ENCODE assay signal across 7 cellular contexts in the genomic region with DNA sequence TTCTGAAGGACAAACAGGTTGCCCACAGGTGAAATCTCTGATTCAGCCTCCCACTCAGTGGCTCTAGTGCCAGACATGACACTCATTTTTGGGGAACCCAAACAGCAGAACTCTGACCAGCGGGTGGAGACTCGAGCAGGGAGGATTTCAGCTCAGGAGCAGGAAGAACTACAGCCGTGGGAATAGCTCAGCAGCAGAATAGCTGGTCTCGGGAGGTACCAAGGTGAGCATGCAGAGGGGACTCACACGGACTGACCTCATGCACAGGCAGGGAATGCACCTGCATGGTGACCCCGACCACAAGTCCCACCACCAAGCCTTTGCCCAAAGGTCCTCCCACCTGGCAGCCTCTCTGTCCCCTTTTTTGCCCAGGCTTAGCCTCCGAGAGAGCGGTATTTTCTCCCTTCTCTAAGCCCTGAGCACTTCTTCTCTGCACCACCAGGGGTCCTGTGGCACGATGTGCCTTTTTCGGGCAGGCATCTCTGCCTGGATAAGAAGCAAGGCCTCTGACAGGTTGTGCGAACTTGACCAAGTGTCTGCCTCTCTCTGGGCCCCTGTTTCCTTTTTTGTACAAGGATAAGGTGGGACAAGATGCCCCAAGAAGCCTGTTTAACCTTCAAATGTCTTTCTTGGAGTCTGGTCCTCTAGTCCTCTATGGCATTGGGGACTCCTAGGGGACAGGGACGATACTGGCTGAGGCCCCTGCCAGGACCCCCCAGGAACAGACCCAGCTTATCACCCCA. TPM values are rescaled to one million over a fixed set of nuclear protein-coding genes. Genes with fewer than 3 reads are reported as not detected.
A peak's percentile ranks its signal among the peaks of the same experiment; 100 is the strongest.
DNase-seq lines count a peak whose midpoint lies in the region; ATAC-seq and TF ChIP-seq lines count a peak whose summit lies in the region.

No MANE protein-coding gene starts in this region.

- H2AFZ ChIP-seq in mammary epithelial cell (ENCODE audit: low read depth, low read length): no peak overlapping the region

- dilution Hi-C loops in mammary epithelial cell (cut with HindIII; ENCODE audit: low sequenced_read_pairs): no loop called here

- H3K79me2 ChIP-seq in mammary epithelial cell (ENCODE audit: insufficient read depth, low read length): no peaks in the 10 kb centered on the region

- DNase-seq in LHCN-M2 (ENCODE audit: low read depth) (peak; percentile 50), mammary epithelial cell (peak; percentile 46)
- DNase-seq in stimulated activated naive CD4-positive, alpha-beta T cell treated with Interleukin-2 at 50 U/mL for 16 hours (lab: John Stamatoyannopoulos, UW): peak; percentile 66

- H3K36me3 ChIP-seq in mammary epithelial cell (ENCODE audit: insufficient read depth, low read length) (no peaks in the 10 kb centered on the region), liver (ENCODE audit: control insufficient read depth in 4 of 4, insufficient read depth in 3 of 4, low read depth in 1 of 4, low read length in 3 of 4) (no peaks in the 10 kb centered on the region)

- in situ Hi-C loops in mammary epithelial cell (cut with MboI; ENCODE audit: low sequenced_read_pairs in 2 of 2): no loop called here

- H3K4me3 ChIP-seq in WI38 (ENCODE audit: low read depth, low read length): no peak overlapping the region
- no peak overlapping the region for H3K4me3 ChIP-seq in mammary epithelial cell (replicated peaks in 1 of 3; ENCODE audit: insufficient read depth in 1 of 3, low read depth in 2 of 3, low read length in 3 of 3)
- no peak overlapping the region for H3K4me3 ChIP-seq in liver (ENCODE audit: low read depth in 1 of 3, low read length in 3 of 3)

- H3K27me3 ChIP-seq in mammary epithelial cell (ENCODE audit: insufficient read depth, low read length): no peaks in the 10 kb centered on the region
- H3K27me3 ChIP-seq in liver (ENCODE audit: control insufficient read depth in 4 of 4, insufficient read depth in 4 of 4, low read length in 3 of 4): no peaks in the 10 kb centered on the region

- no peaks in the 10 kb centered on the region for H4K20me1 ChIP-seq in mammary epithelial cell (ENCODE audit: insufficient read depth, low read length)

- CTCF ChIA-PET in mammary epithelial cell (lab: Charles Lee; ENCODE audit: low non-redundant PET): interaction anchor here (0.6 kb wide), 1 partner anchor 19 kb away, joined by 7 read pairs; no protein-coding TSS in a partner anchor

- H3K9ac ChIP-seq in mammary epithelial cell (ENCODE audit: insufficient read depth, low read length) (no peak overlapping the region), liver (ENCODE audit: low read depth in 1 of 2, low read length in 2 of 2) (no peak overlapping the region)

- peak; percentile 60 to 81 for TF ChIP-seq RAD21 in liver (IDR thresholded peaks at IDR 0.05)

- H3K4me1 ChIP-seq in mammary epithelial cell (ENCODE audit: insufficient read depth, low read length): no peaks in the 10 kb centered on the region
- H3K4me1 ChIP-seq in liver (ENCODE audit: control insufficient read depth in 4 of 4, insufficient read depth in 4 of 4, low read length in 3 of 4): no peaks in the 10 kb centered on the region

- ATAC-seq in HG02763 (IDR thresholded peaks at IDR 0.05; ENCODE audit: unreplicated experiment): no peak

- H3K4me2 ChIP-seq in mammary epithelial cell (ENCODE audit: insufficient read depth, low read depth, low read length): no peak overlapping the region

- no peak overlapping the region for H3K27ac ChIP-seq in mammary epithelial cell (ENCODE audit: insufficient read depth, low read depth, low read length)
- no peak overlapping the region for H3K27ac ChIP-seq in liver (ENCODE audit: low read depth in 1 of 2, low read length in 2 of 2)

- intact Hi-C loops in mammary epithelial cell (cut with micrococcal nuclease): loop anchor here (1.0 kb wide), 1 partner anchor 20 kb away; no protein-coding TSS in a partner anchor

- TF ChIP-seq CTCF in GM12874 (IDR thresholded peaks at IDR 0.05; ENCODE audit: insufficient read depth, low read depth, low read length): peak; percentile 89
- peak; percentile 91 for TF ChIP-seq CTCF in WI38 (IDR thresholded peaks at IDR 0.05; ENCODE audit: low read depth, low read length)
- TF ChIP-seq CTCF in mammary epithelial cell (conservative IDR thresholded peaks at IDR 0.05 in 1 of 2, IDR thresholded peaks at IDR 0.05 in 1 of 2; ENCODE audit: extremely low read depth in 1 of 2, insufficient read depth in 1 of 2, low read depth in 1 of 2, low read length in 2 of 2): peak; percentile 72 to 79
- peak; percentile 73 for TF ChIP-seq CTCF in liver (IDR thresholded peaks at IDR 0.05; ENCODE audit: low read depth, low read length, missing input control)

- BruUV-seq in mammary epithelial cell (replicated peaks; lab: Mats Ljungman, UMichigan): no TSS peak

- WGBS in mammary epithelial cell (ENCODE audit: low coverage, missing lambda C conversion rate): 47% methylated on average over 12 of the region's 12 CpGs
- WGBS in liver: 34% methylated on average over 12 of the region's 12 CpGs

- H3K9me3 ChIP-seq in mammary epithelial cell (replicated peaks; ENCODE audit: insufficient read depth, low read length) (no peaks in the 10 kb centered on the region), liver (ENCODE audit: control insufficient read depth in 4 of 4, low read length in 3 of 4) (no peaks in the 10 kb centered on the region)

TF ChIP-seq in liver, 16 proteins besides CTCF, POLR2A, EP300 and RAD21 (continues in another document):
- TF ChIP-seq, protein P1, sequence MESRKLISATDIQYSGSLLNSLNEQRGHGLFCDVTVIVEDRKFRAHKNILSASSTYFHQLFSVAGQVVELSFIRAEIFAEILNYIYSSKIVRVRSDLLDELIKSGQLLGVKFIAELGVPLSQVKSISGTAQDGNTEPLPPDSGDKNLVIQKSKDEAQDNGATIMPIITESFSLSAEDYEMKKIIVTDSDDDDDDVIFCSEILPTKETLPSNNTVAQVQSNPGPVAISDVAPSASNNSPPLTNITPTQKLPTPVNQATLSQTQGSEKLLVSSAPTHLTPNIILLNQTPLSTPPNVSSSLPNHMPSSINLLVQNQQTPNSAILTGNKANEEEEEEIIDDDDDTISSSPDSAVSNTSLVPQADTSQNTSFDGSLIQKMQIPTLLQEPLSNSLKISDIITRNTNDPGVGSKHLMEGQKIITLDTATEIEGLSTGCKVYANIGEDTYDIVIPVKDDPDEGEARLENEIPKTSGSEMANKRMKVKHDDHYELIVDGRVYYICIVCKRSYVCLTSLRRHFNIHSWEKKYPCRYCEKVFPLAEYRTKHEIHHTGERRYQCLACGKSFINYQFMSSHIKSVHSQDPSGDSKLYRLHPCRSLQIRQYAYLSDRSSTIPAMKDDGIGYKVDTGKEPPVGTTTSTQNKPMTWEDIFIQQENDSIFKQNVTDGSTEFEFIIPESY (IDR thresholded peaks at IDR 0.05): no peak
- no peak for TF ChIP-seq YY1 (IDR thresholded peaks at IDR 0.05)
- TF ChIP-seq, protein P2, sequence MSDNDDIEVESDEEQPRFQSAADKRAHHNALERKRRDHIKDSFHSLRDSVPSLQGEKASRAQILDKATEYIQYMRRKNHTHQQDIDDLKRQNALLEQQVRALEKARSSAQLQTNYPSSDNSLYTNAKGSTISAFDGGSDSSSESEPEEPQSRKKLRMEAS (IDR thresholded peaks at IDR 0.05): no peak
- no peak for TF ChIP-seq SP1 (IDR thresholded peaks at IDR 0.05)
- TF ChIP-seq GABPA (IDR thresholded peaks at IDR 0.05 in 1 of 2, conservative IDR thresholded peaks at IDR 0.05 in 1 of 2): no peak
- no peak for TF ChIP-seq NR2F2 (IDR thresholded peaks at IDR 0.05)
- TF ChIP-seq FOXA2 (IDR thresholded peaks at IDR 0.05): no peak
- no peak for TF ChIP-seq EGR1 (IDR thresholded peaks at IDR 0.05; ENCODE audit: low read depth in 2 of 2)
- TF ChIP-seq HNF4A (conservative IDR thresholded peaks at IDR 0.05): no peak
- TF ChIP-seq FOXA1 (IDR thresholded peaks at IDR 0.05): no peak
- no peak for TF ChIP-seq RXRA (IDR thresholded peaks at IDR 0.05)
- TF ChIP-seq HNF4G (IDR thresholded peaks at IDR 0.05): no peak
- no peak for TF ChIP-seq JUND (IDR thresholded peaks at IDR 0.05)

RNA-seq across cellular contexts. Expression of a gene that starts 8.8 kb away (rescaled TPM):
- total RNA-seq in LHCN-M2 (2014; rRNA removed): not detected in 2 replicates
- polyA plus RNA-seq in LHCN-M2 (2012): not detected
- under 1 TPM; 0.50 to 0.56 TPM for total RNA-seq in mammary epithelial cell
- 0.06 TPM for polyA plus RNA-seq in mammary epithelial cell
- polyA minus RNA-seq in mammary epithelial cell: not detected
- 10 to 100 TPM in 1 of 2 donors, 1 to 10 TPM in 1; 7.8 to 20.2 TPM for total RNA-seq in liver
- 1 to 10 TPM; 2.8 to 4.6 TPM for polyA plus RNA-seq in liver

RNA-seq across cellular contexts. Expression of a gene that starts 28.2 kb away (rescaled TPM):
- total RNA-seq in LHCN-M2 (2014; rRNA removed): 120 and 231 TPM in 2 replicates
- 104 TPM for polyA plus RNA-seq in LHCN-M2 (2012)
- 10 to 100 TPM in 1 of 2 donors, 1 to 10 TPM in 1; 6.5 to 14.7 TPM for total RNA-seq in mammary epithelial cell
- polyA plus RNA-seq in mammary epithelial cell: 3.4 TPM
- not detected for polyA minus RNA-seq in mammary epithelial cell
- 10 to 100 TPM in 1 of 2 donors, 1 to 10 TPM in 1; 5.9 to 52.4 TPM for total RNA-seq in liver
- polyA plus RNA-seq in liver: 100 to 1,000 TPM; 286 to 339 TPM

RNA-seq across cellular contexts. Expression of a gene that starts 39.9 kb away (rescaled TPM):
- total RNA-seq in LHCN-M2 (2014; rRNA removed): 33.5 and 40.4 TPM in 2 replicates
- polyA plus RNA-seq in LHCN-M2 (2012): 37.3 TPM
- 10 to 100 TPM; 35.3 to 51.8 TPM for total RNA-seq in mammary epithelial cell
- 8.0 TPM for polyA plus RNA-seq in mammary epithelial cell
- 21.4 TPM for polyA minus RNA-seq in mammary epithelial cell
- total RNA-seq in liver: 1 to 10 TPM; 4.7 to 6.3 TPM
- polyA plus RNA-seq in liver: 1 to 10 TPM; 2.4 to 6.5 TPM
